In the genomic region with DNA sequence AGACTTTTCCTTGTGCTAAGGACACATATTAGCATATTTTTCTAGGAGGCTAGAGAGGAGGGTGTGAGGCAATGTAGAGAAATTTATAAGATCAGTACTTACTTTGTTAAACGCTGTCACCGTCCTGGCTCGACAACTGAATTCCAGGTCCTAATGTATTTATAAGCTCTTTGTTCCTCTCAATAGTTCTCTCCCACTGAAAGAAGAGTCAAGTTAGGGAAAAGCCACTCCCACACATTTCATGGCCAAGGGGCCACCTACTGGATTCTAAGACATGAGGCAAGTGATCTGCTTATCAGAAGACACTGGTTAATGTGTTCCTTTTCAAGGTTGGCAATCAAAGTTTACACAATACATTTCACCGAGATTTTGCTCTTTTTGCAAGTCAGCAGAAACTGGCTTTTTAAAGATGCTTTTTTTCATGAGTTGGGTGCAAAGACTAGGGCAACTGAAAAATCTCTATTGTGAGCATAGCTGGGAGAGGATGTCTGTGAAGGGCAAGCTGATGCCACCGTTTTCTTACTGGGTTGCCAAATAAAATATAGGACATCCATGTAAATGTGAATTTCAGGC, we compare ENCODE assay signal across 1 cellular context.
TF ChIP-seq lines count a peak whose summit lies in the region.

A gene (minus strand): TSS at position 134 of the 573 bp plus-strand sequence. CDS start 4,549 bp downstream, outside the sequence.

TF ChIP-seq in H1, 55 proteins besides CTCF, POLR2A, EP300 and RAD21:
- TF ChIP-seq MAFK (IDR thresholded peaks at IDR 0.05; ENCODE audit: low read depth, low read length) = peak; percentile 50; the same call in 1 of the 2 replicates
